11 cellular contexts compared by ENCODE assay signal in the genomic region with DNA sequence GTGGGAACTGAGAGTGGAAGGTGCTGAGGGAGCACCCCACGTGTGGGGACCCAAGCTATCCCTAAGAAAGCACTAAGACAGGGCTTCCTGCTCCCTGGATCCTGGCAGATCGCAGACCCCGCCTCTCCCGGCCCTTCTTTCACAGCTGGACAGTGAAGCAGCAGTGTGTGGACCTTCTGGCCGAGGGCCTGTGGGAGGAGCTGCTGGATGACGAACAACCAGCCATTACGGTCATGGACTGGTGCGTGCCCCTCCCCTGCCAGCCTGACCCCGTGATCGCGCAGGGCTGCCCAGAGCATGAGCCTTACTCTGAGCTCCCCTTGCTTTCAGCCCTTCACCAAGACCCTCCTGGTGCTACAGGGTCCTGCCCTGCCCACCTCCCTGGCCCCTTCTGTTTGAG. TPM values are rescaled to one million over a fixed set of nuclear protein-coding genes. Genes with fewer than 3 reads are reported as not detected.
A peak's percentile ranks its signal among the peaks of the same experiment; 100 is the strongest.
DNase-seq lines count a peak whose midpoint lies in the region.
"Had no signal": no experiment of that assay in that cellular context is flagged by ENCODE, and none has a peak within 500 bp of the region (broad histone marks: within the 10 kb centered on the region; RNA-seq: fewer than 3 reads in every experiment).

No MANE protein-coding gene starts in this region.

- H3K36me3 ChIP-seq in MG63: no peaks in the 10 kb centered on the region
- H3K36me3 ChIP-seq: Peyer's patch had no signal

- in situ Hi-C loops in ACHN (cut with HindIII; ENCODE audit: low pct_ligation_motif_present, low pct_unique_long_range_greater_than_20kb, low sequenced_read_pairs): no loop called here

- DNase-seq in ACHN (peak; percentile 85), MG63 (peak; percentile 87), dermis blood vessel endothelial cell (peak; percentile 46), left kidney (ENCODE audit: low read depth, low spot score) (peak; percentile 96), LoVo (ENCODE audit: low spot score) (no peak), HT-29 (ENCODE audit: low spot score) (no peak), RKO (ENCODE audit: low spot score) (no peak), NCI-H2081 (lab: John Stamatoyannopoulos, UW) (no peak)
- DNase-seq: AML-193 had no signal

- H3K4me3 ChIP-seq in MG63: no peak overlapping the region
- H3K4me3 ChIP-seq: Peyer's patch had no signal

- H3K9me3 ChIP-seq in MG63: no peaks in the 10 kb centered on the region
- H3K9me3 ChIP-seq: Peyer's patch had no signal

- H3K27me3 ChIP-seq in MG63: peaks cover 3% of the 10 kb centered on the region; the same call in 1 of the 2 replicates

RNA-seq across cellular contexts. Expression of gene NCCRP1, which starts 2.3 kb away (rescaled TPM):
- not detected in 2 replicates for total RNA-seq in MG63 (2014; rRNA removed; shearing (Covaris generic); ENCODE audit: low replicate concordance)
- total RNA-seq in dermis blood vessel endothelial cell: not detected in 2 replicates
- 0.31 TPM in 1 of 2 replicates, not detected in the other for total RNA-seq in HT-29 (2014; rRNA removed; shearing (Covaris generic))
- total RNA-seq: dermis microvascular lymphatic vessel endothelial cell had no signal

RNA-seq across cellular contexts. Expression of gene SYCN, which starts 5.0 kb away (rescaled TPM):
- total RNA-seq in MG63 (2014; rRNA removed; shearing (Covaris generic); ENCODE audit: low replicate concordance): not detected in 2 replicates
- not detected in 2 replicates for total RNA-seq in dermis blood vessel endothelial cell
- total RNA-seq in HT-29 (2014; rRNA removed; shearing (Covaris generic)): not detected in 2 replicates
- total RNA-seq: dermis microvascular lymphatic vessel endothelial cell, Peyer's patch had no signal

RNA-seq across cellular contexts. Expression of gene IFNL3, which starts 45.8 kb away (rescaled TPM):
- not detected in 2 replicates for total RNA-seq in MG63 (2014; rRNA removed; shearing (Covaris generic); ENCODE audit: low replicate concordance)
- total RNA-seq in dermis blood vessel endothelial cell: not detected in 2 replicates
- total RNA-seq in HT-29 (2014; rRNA removed; shearing (Covaris generic)): not detected in 2 replicates
- total RNA-seq: dermis microvascular lymphatic vessel endothelial cell, Peyer's patch had no signal

RNA-seq across cellular contexts. Expression of gene IFNL4, which starts 49.6 kb away (rescaled TPM):
- not detected in 2 replicates for total RNA-seq in MG63 (2014; rRNA removed; shearing (Covaris generic); ENCODE audit: low replicate concordance)
- 0.05 TPM in 1 of 2 replicates, not detected in the other for total RNA-seq in dermis blood vessel endothelial cell
- total RNA-seq in HT-29 (2014; rRNA removed; shearing (Covaris generic)): not detected in 2 replicates
- total RNA-seq: dermis microvascular lymphatic vessel endothelial cell, Peyer's patch had no signal

Comparison
In these comparisons a context has a peak if more than half of its experiments do, and no peak if none do; other contexts are left out.
1. DNase-seq: peak in ACHN (single experiment), MG63 (single experiment), dermis blood vessel endothelial cell (single experiment) and left kidney (single experiment); none in LoVo (single experiment), HT-29 (single experiment), RKO (single experiment) and NCI-H2081 (0 of 2).